Comparison of ENCODE assay signal across 16 cellular contexts in the genomic region with DNA sequence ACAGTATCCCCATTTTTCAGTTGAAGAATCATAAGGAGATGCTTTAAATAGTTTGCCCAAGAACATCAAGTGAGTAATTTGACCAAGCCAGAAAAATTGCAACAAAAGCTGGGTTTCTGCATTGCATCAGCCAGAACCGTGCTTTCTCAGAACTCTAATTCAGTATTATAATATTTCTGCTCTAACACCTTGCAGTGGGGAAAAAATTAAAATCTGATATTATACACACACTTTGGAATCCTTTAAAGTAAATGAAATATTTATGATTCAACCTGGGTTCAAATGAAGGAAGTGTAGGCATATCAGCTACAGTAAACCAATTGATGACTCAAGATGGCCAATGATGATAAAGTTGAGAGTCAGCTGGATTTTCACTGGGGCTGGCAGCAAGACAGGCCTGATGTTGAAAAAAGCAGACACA.
DNase-seq lines count a peak whose midpoint lies in the region; ATAC-seq and TF ChIP-seq lines count a peak whose summit lies in the region.
"Had no signal": no experiment of that assay in that cellular context is flagged by ENCODE, and none has a peak within 500 bp of the region (broad histone marks: within the 10 kb centered on the region; RNA-seq: fewer than 3 reads in every experiment).

No MANE protein-coding gene starts in this region.

- TF ChIP-seq CTCF in OCI-LY1 (IDR thresholded peaks at IDR 0.05; ENCODE audit: low read length) (no peak), choroid plexus epithelial cell (conservative IDR thresholded peaks at IDR 0.05; ENCODE audit: low read depth, low read length) (no peak)

- no peaks in the 10 kb centered on the region for H3K79me2 ChIP-seq in OCI-LY1 (ENCODE audit: insufficient read depth, low read length)

- H3K27me3 ChIP-seq in OCI-LY1 (ENCODE audit: insufficient read depth, low read length) = no peaks in the 10 kb centered on the region
- H3K27me3 ChIP-seq: gastroesophageal sphincter, SJSA1, stomach had no signal

- peak overlapping the region; percentile 56; the same call in 1 of the 2 replicates for H2AFZ ChIP-seq in OCI-LY1 (ENCODE audit: low read length)

- H4K20me1 ChIP-seq in OCI-LY1 (ENCODE audit: insufficient read depth, low read length) = no peaks in the 10 kb centered on the region

- no peaks in the 10 kb centered on the region for H3K9me2 ChIP-seq in OCI-LY1 (ENCODE audit: low read depth, low read length)

- H3K4me2 ChIP-seq in OCI-LY1 (ENCODE audit: low read length) = no peak overlapping the region; the same call in 1 of the 2 replicates

- H3K27ac ChIP-seq in OCI-LY1 (ENCODE audit: low read depth, low read length, poor library complexity, severe bottlenecking) = peak overlapping the region; percentile 76
- H3K27ac ChIP-seq: gastroesophageal sphincter, SJSA1, stomach had no signal

- H3F3A ChIP-seq in OCI-LY1 (ENCODE audit: insufficient read depth, low read length) = no peaks in the 10 kb centered on the region

- peaks cover 67% of the 10 kb centered on the region for H3K4me1 ChIP-seq in OCI-LY1 (ENCODE audit: insufficient read depth, low read length, severe bottlenecking)
- H3K4me1 ChIP-seq: gastroesophageal sphincter, stomach had no signal

- H3K36me3 ChIP-seq in OCI-LY1 (ENCODE audit: insufficient read depth, low read length) = no peaks in the 10 kb centered on the region
- H3K36me3 ChIP-seq: gastroesophageal sphincter, SJSA1, stomach had no signal

- no peaks in the 10 kb centered on the region for H3K9me3 ChIP-seq in OCI-LY1 (ENCODE audit: low read length)
- H3K9me3 ChIP-seq: gastroesophageal sphincter, SJSA1, stomach had no signal

- ATAC-seq in GM19463 (IDR thresholded peaks at IDR 0.05; ENCODE audit: unreplicated experiment) = no peak
- ATAC-seq in HG02981 (IDR thresholded peaks at IDR 0.05; ENCODE audit: unreplicated experiment) = no peak
- ATAC-seq: gastroesophageal sphincter, right cardiac atrium had no signal

- no peak overlapping the region for H3K9ac ChIP-seq in OCI-LY1 (ENCODE audit: low read length)

- H3K4me3 ChIP-seq in OCI-LY1 (ENCODE audit: low read depth, low read length, poor library complexity, severe bottlenecking) = no peak overlapping the region
- H3K4me3 ChIP-seq in choroid plexus epithelial cell (ENCODE audit: low read depth, low read length) = no peak overlapping the region
- H3K4me3 ChIP-seq: gastroesophageal sphincter, SJSA1, stomach had no signal

- DNase-seq in GM03348 (ENCODE audit: low spot score) (peak; percentile 49), choroid plexus epithelial cell (ENCODE audit: low read depth) (peak; percentile 55), non-pigmented ciliary epithelial cell (ENCODE audit: low read depth) (peak; percentile 61), NK-92 (lab: John Stamatoyannopoulos, UW; ENCODE audit: unreplicated experiment) (no peak)
- DNase-seq in activated naive CD4-positive, alpha-beta T cell treated with Interleukin-2 at 50 U/mL for 16 hours = no peak
- DNase-seq: activated naive CD4-positive, alpha-beta T cell treated with anti-CD3 and anti-CD28 coated beads for 36 hours; CD8-positive, alpha-beta memory T cell; naive B cell; NCI-H1436; right cardiac atrium; stomach had no signal

Comparison
In these comparisons a context has a peak if more than half of its experiments do, and no peak if none do; other contexts are left out.
1. DNase-seq: peak in GM03348 (single experiment), choroid plexus epithelial cell (single experiment) and non-pigmented ciliary epithelial cell (single experiment); none in activated naive CD4-positive, alpha-beta T cell treated with Interleukin-2 at 50 U/mL for 16 hours (single experiment) and NK-92 (single experiment).